In the genomic region with DNA sequence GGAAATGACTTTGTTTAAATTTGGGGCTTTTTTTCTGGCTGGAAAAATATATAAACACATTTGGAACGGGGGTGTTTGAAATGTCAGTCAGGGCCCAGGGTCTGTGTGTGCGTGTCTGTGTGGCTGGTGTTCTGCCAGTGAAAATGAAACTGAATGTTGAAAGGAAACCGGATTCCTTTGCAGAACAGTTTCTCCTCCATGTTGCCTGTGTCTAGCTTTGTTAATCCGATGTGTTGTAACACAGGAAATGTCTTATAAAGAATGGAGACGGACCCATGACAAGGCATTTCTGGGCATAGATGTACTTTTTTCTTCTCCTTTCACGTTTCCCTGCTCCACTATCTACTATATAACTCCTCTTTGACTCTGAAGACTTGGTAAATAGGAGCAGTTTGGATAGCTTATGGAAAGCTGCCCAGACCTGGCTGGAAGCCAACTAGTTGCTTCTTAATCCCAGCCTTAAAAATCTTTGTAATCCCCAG, we compare ENCODE assay signal across 8 cellular contexts. TPM values are rescaled to one million over a fixed set of nuclear protein-coding genes. Genes with fewer than 3 reads are reported as not detected.
DNase-seq lines count a peak whose midpoint lies in the region; ATAC-seq, FAIRE-seq and TF ChIP-seq lines count a peak whose summit lies in the region.

No MANE protein-coding gene starts in this region.

- POLR2A ChIA-PET in endothelial cell of umbilical vein (lab: Charles Lee), result no interaction called here

- H3K27ac Mint-ChIP-seq in neural crest cell (ENCODE audit: unreplicated experiment) (no peak overlapping the region), type B pancreatic cell (no peak overlapping the region)

- dilution Hi-C loops in endothelial cell of umbilical vein (cut with MboI; ENCODE audit: extremely low pct_ligation_motif_present, low sequenced_read_pairs), result no loop called here

- no peaks in the 10 kb centered on the region for H3K9me3 ChIP-seq in Loucy (ENCODE audit: insufficient read depth, low read depth, low read length)
- no peaks in the 10 kb centered on the region for H3K9me3 ChIP-seq in endothelial cell of umbilical vein (replicated peaks; ENCODE audit: control insufficient read depth, insufficient read depth, low read length)

- H4K20me1 ChIP-seq in Loucy (ENCODE audit: insufficient read depth, low read length, poor library complexity, severe bottlenecking), result no peaks in the 10 kb centered on the region
- no peaks in the 10 kb centered on the region for H4K20me1 ChIP-seq in endothelial cell of umbilical vein (replicated peaks; ENCODE audit: control insufficient read depth, extremely low read depth, insufficient read depth, low read length)

- FAIRE-seq in endothelial cell of umbilical vein (lab: Jason Lieb, UNC), result peak; percentile 74

- H3K9me1 ChIP-seq in endothelial cell of umbilical vein (replicated peaks; ENCODE audit: control insufficient read depth, extremely low read depth, insufficient read depth, low read length), result no peaks in the 10 kb centered on the region

- TF ChIP-seq POLR2A in endothelial cell of umbilical vein (IDR thresholded peaks at IDR 0.05; ENCODE audit: low read depth, low read length), result no peak

- H3F3A ChIP-seq in Loucy (ENCODE audit: low read depth), result 0 out of 2 replicates have a peak, but pooled peaks cover 3% of the 10 kb centered on the region

- H3K4me1 ChIP-seq in Loucy (ENCODE audit: insufficient read depth, low read length, poor library complexity, severe bottlenecking) (peaks cover 12% of the 10 kb centered on the region), endothelial cell of umbilical vein (ENCODE audit: control insufficient read depth, extremely low read depth, insufficient read depth, low read length) (peaks cover 41% of the 10 kb centered on the region)

- H3K4me3 ChIP-seq in Loucy (ENCODE audit: low read length, poor library complexity, severe bottlenecking) (peak overlapping the region; percentile 56), endothelial cell of umbilical vein (replicated peaks in 1 of 3; ENCODE audit: insufficient read depth in 1 of 3, low read depth in 1 of 3, low read length in 3 of 3) (peak overlapping the region in 1 of 3 experiments; percentile 2)

- intact Hi-C loops in endothelial cell of umbilical vein (cut with micrococcal nuclease), result no loop called here

- no peaks in the 10 kb centered on the region for H3K9me2 ChIP-seq in Loucy (replicated peaks; ENCODE audit: low read depth, low read length)

- CTCF ChIA-PET in endothelial cell of umbilical vein (lab: Charles Lee), result interaction anchor here (1.0 to 1.7 kb wide), 8 partner anchors 9 to 180 kb away, joined by 3 to 12 read pairs (median 3); no protein-coding TSS in a partner anchor

- peaks cover 7% of the 10 kb centered on the region for H3K27me3 ChIP-seq in Loucy (ENCODE audit: insufficient read depth, low read length, poor library complexity, severe bottlenecking)
- H3K27me3 ChIP-seq in endothelial cell of umbilical vein (ENCODE audit: control insufficient read depth in 2 of 2, insufficient read depth in 2 of 2, low read length in 2 of 2), result no peaks in the 10 kb centered on the region

- H3K27me3 Mint-ChIP-seq in neural crest cell (ENCODE audit: low read depth), result peaks cover 69% of the 10 kb centered on the region
- peaks cover 37% of the 10 kb centered on the region for H3K27me3 Mint-ChIP-seq in type B pancreatic cell

- TF ChIP-seq CTCF in Loucy (conservative IDR thresholded peaks at IDR 0.05; ENCODE audit: low read length) (no peak), endothelial cell of umbilical vein (IDR thresholded peaks at IDR 0.05; ENCODE audit: extremely low read depth in 1 of 2, insufficient read depth in 1 of 2, low read depth in 1 of 2, low read length in 2 of 2) (no peak), neural crest cell (conservative IDR thresholded peaks at IDR 0.05) (no peak), type B pancreatic cell (conservative IDR thresholded peaks at IDR 0.05) (no peak)

- H3K4me2 ChIP-seq in Loucy (ENCODE audit: low read depth, low read length, poor library complexity, severe bottlenecking) (peak overlapping the region; percentile 89), endothelial cell of umbilical vein (ENCODE audit: insufficient read depth, low read length) (peak overlapping the region; percentile 47)

- H3K4me3 Mint-ChIP-seq in neural crest cell, result peak overlapping the region; percentile 55
- H3K4me3 Mint-ChIP-seq in type B pancreatic cell, result peak overlapping the region; percentile 67

- H3K9ac ChIP-seq in Loucy (ENCODE audit: low read depth, low read length, poor library complexity, severe bottlenecking) (peak overlapping the region; percentile 56), endothelial cell of umbilical vein (replicated peaks; ENCODE audit: extremely low read depth, insufficient read depth, low read length) (peak overlapping the region; percentile 20)

- DNase-seq in GF-D8 (lab: John Stamatoyannopoulos, UW) (peak; percentile 81), endothelial cell of umbilical vein (ENCODE audit: low read depth, low spot score) (peak; percentile 91), neural crest cell (ENCODE audit: low read depth, low spot score) (no peak), type B pancreatic cell (ENCODE audit: extremely low spot score, unreplicated experiment) (no peak), DMS114 treated with DMSO at 0.1 percent for 48 hours (lab: John Stamatoyannopoulos, UW; ENCODE audit: unreplicated experiment) (no peak)
- peak; percentile 52 to 67 for DNase-seq in activated CD4-positive, alpha-beta T cell treated with anti-CD3 and anti-CD28 coated beads, Interleukin-2, amount 50 U/mL, for 48 hours

- no TSS peak for BruUV-seq in endothelial cell of umbilical vein (replicated peaks; lab: Mats Ljungman, UMichigan)

- H2AFZ ChIP-seq in Loucy (ENCODE audit: low read length) (peak overlapping the region; percentile 71), endothelial cell of umbilical vein (ENCODE audit: low read depth, low read length) (peak overlapping the region; percentile 64)

- no peaks in the 10 kb centered on the region for H3K36me3 Mint-ChIP-seq in neural crest cell (ENCODE audit: low read depth)
- no peaks in the 10 kb centered on the region for H3K36me3 Mint-ChIP-seq in type B pancreatic cell

- no peaks in the 10 kb centered on the region for H3K36me3 ChIP-seq in Loucy (ENCODE audit: insufficient read depth, low read length)
- no peaks in the 10 kb centered on the region for H3K36me3 ChIP-seq in endothelial cell of umbilical vein (ENCODE audit: control insufficient read depth in 2 of 2, extremely low read depth in 1 of 2, insufficient read depth in 2 of 2, low read length in 2 of 2)

- H3K79me2 ChIP-seq in Loucy (ENCODE audit: insufficient read depth, low read length), result no peaks in the 10 kb centered on the region
- H3K79me2 ChIP-seq in endothelial cell of umbilical vein (ENCODE audit: control insufficient read depth, insufficient read depth, low read length), result no peaks in the 10 kb centered on the region

- H3K9me3 Mint-ChIP-seq in neural crest cell (no peaks in the 10 kb centered on the region), type B pancreatic cell (no peaks in the 10 kb centered on the region)

- peak overlapping the region; percentile 37 for H3K27ac ChIP-seq in endothelial cell of umbilical vein (ENCODE audit: insufficient read depth, low read depth, low read length)

- peak; percentile 42 for ATAC-seq in GM21529 (IDR thresholded peaks at IDR 0.05; ENCODE audit: unreplicated experiment)

- H3K4me1 Mint-ChIP-seq in neural crest cell (peaks cover 6% of the 10 kb centered on the region), type B pancreatic cell (ENCODE audit: unreplicated experiment) (peaks cover 19% of the 10 kb centered on the region)

TF ChIP-seq in endothelial cell of umbilical vein, 7 proteins besides CTCF, POLR2A, EP300 and RAD21:
- no peak for TF ChIP-seq MYC (IDR thresholded peaks at IDR 0.05; ENCODE audit: low read depth, low read length)
- no peak for TF ChIP-seq MAX (IDR thresholded peaks at IDR 0.05; ENCODE audit: insufficient read depth, insufficient read length)
- no peak for TF ChIP-seq EZH2 (IDR thresholded peaks at IDR 0.05; ENCODE audit: borderline replicate concordance, low read depth, low read length, severe bottlenecking)
- TF ChIP-seq GATA2 (IDR thresholded peaks at IDR 0.05; ENCODE audit: insufficient read depth, insufficient read length, low read depth, low read length), result no peak
- no peak for TF ChIP-seq FOS (IDR thresholded peaks at IDR 0.05; ENCODE audit: borderline replicate concordance, insufficient read depth, low read length)
- TF ChIP-seq POLR2AphosphoS5 (IDR thresholded peaks at IDR 0.05; ENCODE audit: insufficient read depth, low read depth, low read length), result no peak
- TF ChIP-seq JUN (IDR thresholded peaks at IDR 0.05; ENCODE audit: borderline replicate concordance, insufficient read depth, insufficient read length, low read depth), result no peak
TF ChIP-seq in endothelial cell of umbilical vein: peak in this region for 0.

RNA-seq across cellular contexts. Expression of gene SQOR, which starts 2.8 kb away (rescaled TPM):
- total RNA-seq in endothelial cell of umbilical vein, result 6.6 and 17.9 TPM in 2 replicates
- 11.3 and 12.9 TPM in 2 replicates for polyA plus RNA-seq in endothelial cell of umbilical vein
- 12.3 and 13.4 TPM in 2 replicates for polyA plus RNA-seq in endothelial cell of umbilical vein (2011; cell fraction: cytosol; rRNA removed)
- polyA plus RNA-seq in endothelial cell of umbilical vein (2011; cell fraction: nucleus; rRNA removed), result 6.3 and 7.4 TPM in 2 replicates
- polyA plus RNA-seq in endothelial cell of umbilical vein (2012), result 21.4 and 23.0 TPM in 2 replicates
- polyA minus RNA-seq in endothelial cell of umbilical vein, result 16.3 and 33.6 TPM in 2 replicates
- 16.1 TPM for polyA minus RNA-seq in endothelial cell of umbilical vein (2011; cell fraction: cytosol; rRNA and poly(A)+ RNA removed)
- polyA minus RNA-seq in endothelial cell of umbilical vein (2011; cell fraction: nucleus; rRNA and poly(A)+ RNA removed), result 5.3 and 7.2 TPM in 2 replicates
- total RNA-seq in neural crest cell, result 0.43 TPM in 1 of 2 replicates, not detected in the other
- total RNA-seq in type B pancreatic cell (ENCODE audit: low replicate concordance), result 6.7 and 9.2 TPM in 2 replicates

RNA-seq across cellular contexts. Expression of gene BLOC1S6, which starts 50.4 kb away (rescaled TPM):
- total RNA-seq in endothelial cell of umbilical vein (39.2 and 43.4 TPM in 2 replicates), neural crest cell (54.4 and 60.0 TPM in 2 replicates), type B pancreatic cell (ENCODE audit: low replicate concordance) (30.9 and 46.7 TPM in 2 replicates)
- polyA plus RNA-seq in endothelial cell of umbilical vein, result 5.5 and 8.2 TPM in 2 replicates
- 12.1 and 14.7 TPM in 2 replicates for polyA plus RNA-seq in endothelial cell of umbilical vein (2011; cell fraction: cytosol; rRNA removed)
- 10.3 and 12.0 TPM in 2 replicates for polyA plus RNA-seq in endothelial cell of umbilical vein (2011; cell fraction: nucleus; rRNA removed)
- 39.8 and 50.0 TPM in 2 replicates for polyA plus RNA-seq in endothelial cell of umbilical vein (2012)
- polyA minus RNA-seq in endothelial cell of umbilical vein, result 17.0 and 22.4 TPM in 2 replicates
- polyA minus RNA-seq in endothelial cell of umbilical vein (2011; cell fraction: cytosol; rRNA and poly(A)+ RNA removed), result 16.1 TPM
- polyA minus RNA-seq in endothelial cell of umbilical vein (2011; cell fraction: nucleus; rRNA and poly(A)+ RNA removed), result 10.6 and 15.1 TPM in 2 replicates

Comparison
In these comparisons a context has a peak if more than half of its experiments do, and no peak if none do; other contexts are left out.
1. DNase-seq: peak in GF-D8 (single experiment), activated CD4-positive, alpha-beta T cell treated with anti-CD3 and anti-CD28 coated beads, Interleukin-2, amount 50 U/mL, for 48 hours (2 of 2) and endothelial cell of umbilical vein (single experiment); none in neural crest cell (single experiment), type B pancreatic cell (single experiment) and DMS114 treated with DMSO at 0.1 percent for 48 hours (single experiment).